Comparison of ENCODE assay signal across 35 cellular contexts in genomic region chr2:209181984-209182383, GRCh38.
"Had no signal": no experiment of that assay in that cellular context is flagged by ENCODE, and none has a peak within 500 bp of the region (broad histone marks: within the 10 kb centered on the region; RNA-seq: fewer than 3 reads in every experiment).

No MANE protein-coding gene starts in this region.

- H3K27ac Mint-ChIP-seq: activated B cell treated with CpG ODN at 0.5 μM for 24 hours; activated CD4-positive, alpha-beta memory T cell treated with anti-CD3 and anti-CD28 coated beads, Interleukin-2, amount 10 ng/mL, durations not matched to agents 7 days and 5 days; activated CD4-positive, alpha-beta T cell treated with anti-CD3 and anti-CD28 coated beads, Interleukin-2, amount 10 ng/mL, durations not matched to agents 7 days and 5 days; activated naive CD4-positive, alpha-beta T cell treated with anti-CD3 and anti-CD28 coated beads for 36 hours; activated naive CD4-positive, alpha-beta T cell treated with anti-CD3 and anti-CD28 coated beads, Interleukin-2, amount 50 U/mL, for 72 hours; activated naive CD8-positive, alpha-beta T cell treated with anti-CD3 and anti-CD28 coated beads for 36 hours; activated T-cell treated with anti-CD3 and anti-CD28 coated beads, Interleukin-2, amount 50 U/mL, for 72 hours; activated T-helper 1 cell treated with anti-CD3 and anti-CD28 coated beads, Interleukin-12 subunit alpha, Interleukin-12 subunit beta, Interleukin-2, Interleukin-4 antibody, amounts not matched to agents 30 ng/mL and 10 ng/mL and 1 ng/mL, durations not matched to agents 14 hours and 24 hours and 36 hours; activated T-helper 17 cell treated with anti-CD3 and anti-CD28 coated beads, Interleukin-2, amount 50 U/mL, for 72 hours; T-helper 1 cell treated with Interleukin-12 subunit alpha and Interleukin-12 subunit beta and Interleukin-4 antibody, amounts not matched to agents 30 μg/mL and 1 μg/mL, for 36 hours; T-helper 2 cell treated with Interferon-gamma antibody and Interleukin-4, amounts not matched to agents 5 μg/mL and 100 μg/mL, for 36 hours had no signal

- H3K9me3 Mint-ChIP-seq: activated B cell treated with CpG ODN at 0.5 μM for 24 hours; activated naive CD8-positive, alpha-beta T cell treated with anti-CD3 and anti-CD28 coated beads for 36 hours had no signal

- H3K27me3 Mint-ChIP-seq: activated B cell treated with CpG ODN at 0.5 μM for 24 hours; activated CD4-positive, alpha-beta memory T cell treated with anti-CD3 and anti-CD28 coated beads, Interleukin-2, amount 10 ng/mL, durations not matched to agents 7 days and 5 days; activated CD4-positive, alpha-beta T cell treated with anti-CD3 and anti-CD28 coated beads, Interleukin-2, amount 10 ng/mL, durations not matched to agents 7 days and 5 days; activated naive CD8-positive, alpha-beta T cell treated with anti-CD3 and anti-CD28 coated beads for 36 hours; activated T-helper 17 cell treated with anti-CD3 and anti-CD28 coated beads, Interleukin-2, amount 50 U/mL, for 72 hours had no signal

- H3K27me3 ChIP-seq: adrenal gland, body of pancreas, brain microvascular endothelial cell, breast epithelium had no signal

- FAIRE-seq: astrocyte, TTC549 had no signal

- H3K27ac ChIP-seq: adrenal gland, body of pancreas, brain microvascular endothelial cell, breast epithelium, VCaP had no signal

- H3K4me1 Mint-ChIP-seq: activated B cell treated with CpG ODN at 0.5 μM for 24 hours; activated CD4-positive, alpha-beta memory T cell treated with anti-CD3 and anti-CD28 coated beads, Interleukin-2, amount 10 ng/mL, durations not matched to agents 7 days and 5 days; activated CD4-positive, alpha-beta T cell treated with anti-CD3 and anti-CD28 coated beads, Interleukin-2, amount 10 ng/mL, durations not matched to agents 7 days and 5 days; activated naive CD8-positive, alpha-beta T cell treated with anti-CD3 and anti-CD28 coated beads for 36 hours; activated T-helper 17 cell treated with anti-CD3 and anti-CD28 coated beads, Interleukin-2, amount 50 U/mL, for 72 hours had no signal

- H3K4me3 ChIP-seq: adrenal gland, body of pancreas, breast epithelium had no signal

- DNase-seq: activated B cell treated with CpG ODN at 0.5 μM for 24 hours; activated CD4-positive, alpha-beta memory T cell treated with anti-CD3 and anti-CD28 coated beads, Interleukin-2, amount 10 ng/mL, durations not matched to agents 7 days and 5 days; activated CD4-positive, alpha-beta T cell treated with anti-CD3 and anti-CD28 coated beads for 48 hours; activated CD4-positive, alpha-beta T cell treated with anti-CD3 and anti-CD28 coated beads, Interleukin-2, amount 10 ng/mL, durations not matched to agents 7 days and 5 days; activated CD4-positive, alpha-beta T cell treated with anti-CD3 and anti-CD28 coated beads, Interleukin-2, amount 50 U/mL, for 48 hours; activated CD4-positive, CD25-positive, alpha-beta regulatory T cell treated with anti-CD3 and anti-CD28 coated beads, Interleukin-2, amount 50 U/mL, for 72 hours; activated CD8-positive, alpha-beta memory T cell treated with anti-CD3 and anti-CD28 coated beads, Interleukin-2, amount 50 U/mL, for 4 hours; activated effector memory CD4-positive, alpha-beta T cell treated with anti-CD3 and anti-CD28 coated beads, Interleukin-2, amount 50 U/mL, for 16 hours; activated gamma-delta T cell treated with Interleukin-2 at 50 U/mL for 16 hours; activated naive CD4-positive, alpha-beta T cell; activated naive CD4-positive, alpha-beta T cell treated with anti-CD3 and anti-CD28 coated beads for 36 hours; activated naive CD4-positive, alpha-beta T cell treated with anti-CD3 and anti-CD28 coated beads, Interleukin-2, amount 50 U/mL, for 16 hours; activated naive CD8-positive, alpha-beta T cell treated with anti-CD3 and anti-CD28 coated beads for 36 hours; activated T-cell treated with anti-CD3 and anti-CD28 coated beads for 4 hours; activated T-cell treated with anti-CD3 and anti-CD28 coated beads, Interleukin-2, amount 50 U/mL, for 1 hour; activated T-cell treated with anti-CD3 and anti-CD28 coated beads, Interleukin-2, amount 50 U/mL, for 4 hours; activated T-cell treated with anti-CD3 and anti-CD28 coated beads, Interleukin-2, amount 50 U/mL, for 72 hours; adrenal gland; amniotic stem cell; aorta; body of pancreas; brain microvascular endothelial cell; central memory CD4-positive, alpha-beta T cell; T-helper 1 cell; T-helper 2 cell; T-helper 9 cell had no signal

- H3K4me1 ChIP-seq: adrenal gland, body of pancreas, breast epithelium had no signal

- H3K36me3 ChIP-seq: adrenal gland, brain microvascular endothelial cell, breast epithelium had no signal

- H3K36me3 Mint-ChIP-seq: activated naive CD4-positive, alpha-beta T cell treated with anti-CD3 and anti-CD28 coated beads, Interleukin-2, amount 50 U/mL, for 72 hours; activated naive CD8-positive, alpha-beta T cell treated with anti-CD3 and anti-CD28 coated beads for 36 hours had no signal

- H3K9me3 ChIP-seq: adrenal gland had no signal

- ATAC-seq: activated T-cell treated with anti-CD3 and anti-CD28 coated beads, Interleukin-2, amount 50 U/mL, for 4 hours; activated T-helper 17 cell treated with anti-CD3 and anti-CD28 coated beads, Interleukin-2, amount 50 U/mL, for 72 hours; body of pancreas had no signal

- H3K4me3 Mint-ChIP-seq: activated B cell treated with CpG ODN at 0.5 μM for 24 hours; activated CD4-positive, alpha-beta memory T cell treated with anti-CD3 and anti-CD28 coated beads, Interleukin-2, amount 10 ng/mL, durations not matched to agents 7 days and 5 days; activated CD4-positive, alpha-beta T cell treated with anti-CD3 and anti-CD28 coated beads, Interleukin-2, amount 10 ng/mL, durations not matched to agents 7 days and 5 days; activated naive CD4-positive, alpha-beta T cell treated with anti-CD3 and anti-CD28 coated beads for 36 hours; activated naive CD8-positive, alpha-beta T cell treated with anti-CD3 and anti-CD28 coated beads for 36 hours; activated T-cell treated with anti-CD3 and anti-CD28 coated beads, Interleukin-2, amount 50 U/mL, for 4 hours; activated T-cell treated with anti-CD3 and anti-CD28 coated beads, Interleukin-2, amount 50 U/mL, for 72 hours; activated T-helper 1 cell treated with anti-CD3 and anti-CD28 coated beads, Interleukin-12 subunit alpha, Interleukin-12 subunit beta, Interleukin-2, Interleukin-4 antibody, amounts not matched to agents 30 ng/mL and 10 ng/mL and 1 ng/mL, durations not matched to agents 14 hours and 24 hours and 36 hours; activated T-helper 17 cell treated with anti-CD3 and anti-CD28 coated beads, Interleukin-2, amount 50 U/mL, for 72 hours; T-helper 1 cell treated with Interleukin-12 subunit alpha and Interleukin-12 subunit beta and Interleukin-4 antibody, amounts not matched to agents 30 μg/mL and 1 μg/mL, for 36 hours; T-helper 2 cell treated with Interferon-gamma antibody and Interleukin-4, amounts not matched to agents 5 μg/mL and 100 μg/mL, for 36 hours had no signal
